In genomic region chr11:119106564-119107537, GRCh38 we compare ENCODE assay signal across 8 cellular contexts. TPM values are rescaled to one million over a fixed set of nuclear protein-coding genes. Genes with fewer than 3 reads are reported as not detected.
DNase-seq lines count a peak whose midpoint lies in the region; ATAC-seq, FAIRE-seq and TF ChIP-seq lines count a peak whose summit lies in the region.

TSS of gene C2CD2L (plus strand) at chr11:119107344. CDS start at chr11:119107742, 398 bp downstream.

- peaks cover 9% of the 10 kb centered on the region for H3K36me3 ChIP-seq in MG63

- no peaks in the 10 kb centered on the region for H3K9me3 Mint-ChIP-seq in neural crest cell
- no peaks in the 10 kb centered on the region for H3K9me3 Mint-ChIP-seq in stimulated activated naive CD8-positive, alpha-beta T cell treated with anti-CD3 and anti-CD28 coated beads, Interleukin-15, amount 100 ng/mL, for 72 hours

- TF ChIP-seq POLR2A in H54 (IDR thresholded peaks at IDR 0.05; ENCODE audit: low read depth, low read length), result peak; percentile 51; the same call in 1 of the 2 replicates

- H3K36me3 Mint-ChIP-seq in neural crest cell (ENCODE audit: low read depth), result no peaks in the 10 kb centered on the region

- H3K4me3 ChIP-seq in MG63 (peak within 1 kb of the TSS; percentile 83), fibroblast of villous mesenchyme (ENCODE audit: low read depth, low read length) (peak within 1 kb of the TSS; percentile 80)

- H3K4me1 Mint-ChIP-seq in neural crest cell, result peaks cover 38% of the 10 kb centered on the region
- H3K4me1 Mint-ChIP-seq in stimulated activated naive CD8-positive, alpha-beta T cell treated with anti-CD3 and anti-CD28 coated beads, Interleukin-15, amount 100 ng/mL, for 72 hours, result peaks cover 56% of the 10 kb centered on the region

- peak within 1 kb of the TSS; percentile 62 for H3K27ac Mint-ChIP-seq in neural crest cell (ENCODE audit: unreplicated experiment)
- peak within 1 kb of the TSS; percentile 97 for H3K27ac Mint-ChIP-seq in stimulated activated naive CD8-positive, alpha-beta T cell treated with anti-CD3 and anti-CD28 coated beads, Interleukin-15, amount 100 ng/mL, for 72 hours

- no peak for FAIRE-seq in H54 (lab: Jason Lieb, UNC)

- H3K4me3 Mint-ChIP-seq in neural crest cell, result peak within 1 kb of the TSS; percentile 90
- H3K4me3 Mint-ChIP-seq in stimulated activated naive CD8-positive, alpha-beta T cell treated with anti-CD3 and anti-CD28 coated beads, Interleukin-15, amount 100 ng/mL, for 72 hours, result peak within 1 kb of the TSS; percentile 96

- no peak for TF ChIP-seq CTCF in fibroblast of villous mesenchyme (IDR thresholded peaks at IDR 0.05; ENCODE audit: insufficient read depth, low read depth, low read length)
- no peak for TF ChIP-seq CTCF in neural crest cell (conservative IDR thresholded peaks at IDR 0.05)

- DNase-seq in EH (ENCODE audit: low read depth) (peak; percentile 93), H54 (ENCODE audit: insufficient read length, low spot score) (peak; percentile 72), MG63 (peak; percentile 92), SHP77 treated with DMSO at 0.1 percent for 48 hours (lab: John Stamatoyannopoulos, UW) (peak; percentile 38), fibroblast of villous mesenchyme (ENCODE audit: low read depth) (peak; percentile 89), neural crest cell (ENCODE audit: low read depth, low spot score) (peak; percentile 71)
- peak; percentile 85 for DNase-seq in activated effector memory CD4-positive, alpha-beta T cell treated with Interleukin-2 at 50 U/mL for 16 hours
- peak; percentile 86 to 91 for DNase-seq in stimulated activated naive CD8-positive, alpha-beta T cell treated with anti-CD3 and anti-CD28 coated beads, Interleukin-15, amount 100 ng/mL, for 72 hours

- no peaks in the 10 kb centered on the region for H3K27me3 Mint-ChIP-seq in neural crest cell (ENCODE audit: low read depth)
- H3K27me3 Mint-ChIP-seq in stimulated activated naive CD8-positive, alpha-beta T cell treated with anti-CD3 and anti-CD28 coated beads, Interleukin-15, amount 100 ng/mL, for 72 hours, result no peaks in the 10 kb centered on the region

- H3K9me3 ChIP-seq in MG63, result no peaks in the 10 kb centered on the region

- ATAC-seq in stimulated activated naive CD8-positive, alpha-beta T cell treated with anti-CD3 and anti-CD28 coated beads, Interleukin-15, amount 100 ng/mL, for 72 hours, result peak; percentile 93

- no peaks in the 10 kb centered on the region for H3K27me3 ChIP-seq in MG63

RNA-seq across cellular contexts. Expression of gene C2CD2L, which starts in this region (rescaled TPM):
- 2.9 and 5.1 TPM in 2 replicates for total RNA-seq in MG63 (2014; rRNA removed; shearing (Covaris generic); ENCODE audit: low replicate concordance)
- total RNA-seq in fibroblast of villous mesenchyme, result 4.5 and 5.6 TPM in 2 replicates
- 9.8 and 10.0 TPM in 2 replicates for total RNA-seq in neural crest cell

Comparison
In these comparisons a context has a peak if more than half of its experiments do, and no peak if none do; other contexts are left out.
1. Peak in every context shown above with its lines: DNase-seq, ATAC-seq and H3K4me3 ChIP-seq.
2. DNase-seq: peak in every context shown above with its lines; median percentile 93 in EH; 92 in MG63; 89 in fibroblast of villous mesenchyme; 88 in stimulated activated naive CD8-positive, alpha-beta T cell treated with anti-CD3 and anti-CD28 coated beads, Interleukin-15, amount 100 ng/mL, for 72 hours; 85 in activated effector memory CD4-positive, alpha-beta T cell treated with Interleukin-2 at 50 U/mL for 16 hours; 72 in H54; 71 in neural crest cell; 38 in SHP77 treated with DMSO at 0.1 percent for 48 hours.